ENCODE assay signal across 1 cellular context in the genomic region with DNA sequence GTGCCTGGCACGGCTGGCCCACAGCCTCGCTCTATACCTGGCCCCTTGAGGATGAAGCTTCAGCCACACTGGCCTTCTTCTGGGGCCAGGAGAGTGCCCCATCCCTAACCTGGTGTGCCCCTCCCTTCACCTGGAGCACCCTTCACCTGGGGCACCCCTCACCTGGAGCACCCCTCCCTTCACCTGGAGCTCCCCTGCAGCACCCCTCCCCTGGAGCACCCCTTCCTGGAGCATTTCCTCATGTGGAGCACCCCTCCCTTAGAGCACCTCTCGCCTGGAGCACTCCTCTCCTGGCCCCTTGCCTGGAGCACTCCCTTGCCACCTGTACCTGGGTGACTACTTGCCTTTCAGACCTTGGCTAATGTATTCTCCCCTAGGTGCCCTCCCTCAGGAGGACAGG.
TF ChIP-seq lines count a peak whose summit lies in the region.

No MANE protein-coding gene starts in this region.

TF ChIP-seq in K562, 482 proteins besides CTCF, POLR2A, EP300 and RAD21:
- TF ChIP-seq YBX1 (IDR thresholded peaks at IDR 0.05) (no peak), ZNF263 (CRISPR knock-in tag; IDR thresholded peaks at IDR 0.05; ENCODE audit: borderline replicate concordance) (peak; percentile 93), E2F3 (CRISPR knock-in tag; IDR thresholded peaks at IDR 0.05) (no peak)
